In genomic region chr21:42097860-42098259, GRCh38 we compare ENCODE assay signal across 1 cellular context.
TF ChIP-seq lines count a peak whose summit lies in the region.

No MANE protein-coding gene starts in this region.

TF ChIP-seq in HEK293, 187 proteins besides CTCF, POLR2A, EP300 and RAD21 (continued from another document and continues in another):
- TF ChIP-seq, protein P1, sequence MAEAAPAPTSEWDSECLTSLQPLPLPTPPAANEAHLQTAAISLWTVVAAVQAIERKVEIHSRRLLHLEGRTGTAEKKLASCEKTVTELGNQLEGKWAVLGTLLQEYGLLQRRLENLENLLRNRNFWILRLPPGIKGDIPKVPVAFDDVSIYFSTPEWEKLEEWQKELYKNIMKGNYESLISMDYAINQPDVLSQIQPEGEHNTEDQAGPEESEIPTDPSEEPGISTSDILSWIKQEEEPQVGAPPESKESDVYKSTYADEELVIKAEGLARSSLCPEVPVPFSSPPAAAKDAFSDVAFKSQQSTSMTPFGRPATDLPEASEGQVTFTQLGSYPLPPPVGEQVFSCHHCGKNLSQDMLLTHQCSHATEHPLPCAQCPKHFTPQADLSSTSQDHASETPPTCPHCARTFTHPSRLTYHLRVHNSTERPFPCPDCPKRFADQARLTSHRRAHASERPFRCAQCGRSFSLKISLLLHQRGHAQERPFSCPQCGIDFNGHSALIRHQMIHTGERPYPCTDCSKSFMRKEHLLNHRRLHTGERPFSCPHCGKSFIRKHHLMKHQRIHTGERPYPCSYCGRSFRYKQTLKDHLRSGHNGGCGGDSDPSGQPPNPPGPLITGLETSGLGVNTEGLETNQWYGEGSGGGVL (tag by site-specific recombination; IDR thresholded peaks at IDR 0.05), result no peak
- TF ChIP-seq SP7 (tag by site-specific recombination; IDR thresholded peaks at IDR 0.05), result peak; percentile 82
- TF ChIP-seq, protein P2, sequence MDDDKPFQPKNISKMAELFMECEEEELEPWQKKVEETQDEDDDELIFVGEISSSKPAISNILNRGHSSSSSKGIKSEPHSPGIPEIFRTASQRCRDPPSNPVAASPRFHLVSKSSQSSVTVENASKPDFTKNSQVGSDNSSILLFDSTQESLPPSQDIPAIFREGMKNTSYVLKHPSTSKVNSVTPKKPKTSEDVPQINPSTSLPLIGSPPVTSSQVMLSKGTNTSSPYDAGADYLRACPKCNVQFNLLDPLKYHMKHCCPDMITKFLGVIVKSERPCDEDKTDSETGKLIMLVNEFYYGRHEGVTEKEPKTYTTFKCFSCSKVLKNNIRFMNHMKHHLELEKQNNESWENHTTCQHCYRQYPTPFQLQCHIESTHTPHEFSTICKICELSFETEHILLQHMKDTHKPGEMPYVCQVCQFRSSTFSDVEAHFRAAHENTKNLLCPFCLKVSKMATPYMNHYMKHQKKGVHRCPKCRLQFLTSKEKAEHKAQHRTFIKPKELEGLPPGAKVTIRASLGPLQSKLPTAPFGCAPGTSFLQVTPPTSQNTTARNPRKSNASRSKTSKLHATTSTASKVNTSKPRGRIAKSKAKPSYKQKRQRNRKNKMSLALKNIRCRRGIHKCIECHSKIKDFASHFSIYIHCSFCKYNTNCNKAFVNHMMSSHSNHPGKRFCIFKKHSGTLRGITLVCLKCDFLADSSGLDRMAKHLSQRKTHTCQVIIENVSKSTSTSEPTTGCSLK (tag by site-specific recombination; IDR thresholded peaks at IDR 0.05), result no peak
- no peak for TF ChIP-seq ZNF169 (tag by site-specific recombination; IDR thresholded peaks at IDR 0.05)
- no peak for TF ChIP-seq ZNF555 (tag by site-specific recombination; conservative IDR thresholded peaks at IDR 0.05)
- peak; percentile 72; the same call in 1 of the 2 replicates for TF ChIP-seq ZNF558 (tag by site-specific recombination; IDR thresholded peaks at IDR 0.05)
- TF ChIP-seq ZNF26 (tag by site-specific recombination; IDR thresholded peaks at IDR 0.05), result no peak
- TF ChIP-seq ZBTB10 (tag by site-specific recombination; IDR thresholded peaks at IDR 0.05), result no peak
- peak; percentile 40; the same call in 1 of the 2 replicates for TF ChIP-seq ZBTB8A (tag by site-specific recombination; IDR thresholded peaks at IDR 0.05)
- no peak for TF ChIP-seq HOXD13 (CRISPR knock-in tag; IDR thresholded peaks at IDR 0.05; ENCODE audit: borderline replicate concordance)
- TF ChIP-seq SETDB1 (IDR thresholded peaks at IDR 0.05; ENCODE audit: insufficient read length, low read length), result no peak
- no peak for TF ChIP-seq ATF2 (tag by site-specific recombination; IDR thresholded peaks at IDR 0.05; ENCODE audit: low read depth)
- TF ChIP-seq REPIN1 (tag by site-specific recombination; IDR thresholded peaks at IDR 0.05; ENCODE audit: low read depth), result no peak
- TF ChIP-seq KLF1 (tag by site-specific recombination; IDR thresholded peaks at IDR 0.05), result no peak
- TF ChIP-seq ZNF76 (tag by site-specific recombination; IDR thresholded peaks at IDR 0.05; ENCODE audit: borderline replicate concordance, low read depth), result no peak
- no peak for TF ChIP-seq ZNF768 (tag by site-specific recombination; IDR thresholded peaks at IDR 0.05)
- TF ChIP-seq ZNF626 (tag by site-specific recombination; IDR thresholded peaks at IDR 0.05), result no peak
- no peak for TF ChIP-seq SALL2 (tag by site-specific recombination; IDR thresholded peaks at IDR 0.05; ENCODE audit: borderline replicate concordance)
- no peak for TF ChIP-seq ZNF138 (tag by site-specific recombination; IDR thresholded peaks at IDR 0.05; ENCODE audit: borderline replicate concordance)
- TF ChIP-seq ZNF433 (tag by site-specific recombination; IDR thresholded peaks at IDR 0.05; ENCODE audit: low read depth), result no peak
- TF ChIP-seq ZNF600 (tag by site-specific recombination; IDR thresholded peaks at IDR 0.05), result peak; percentile 80
- peak; percentile 78; the same call in 1 of the 2 replicates for TF ChIP-seq TSHZ1 (tag by site-specific recombination; IDR thresholded peaks at IDR 0.05; ENCODE audit: borderline replicate concordance)
- TF ChIP-seq ZNF248 (tag by site-specific recombination; IDR thresholded peaks at IDR 0.05), result no peak
- no peak for TF ChIP-seq ZNF311 (tag by site-specific recombination; IDR thresholded peaks at IDR 0.05; ENCODE audit: borderline replicate concordance)
- no peak for TF ChIP-seq ZNF792 (tag by site-specific recombination; IDR thresholded peaks at IDR 0.05)
- TF ChIP-seq OSR2 (tag by site-specific recombination; IDR thresholded peaks at IDR 0.05), result peak; percentile 84
- TF ChIP-seq ZBTB17 (tag by site-specific recombination; IDR thresholded peaks at IDR 0.05), result peak; percentile 94
- TF ChIP-seq, protein P3, sequence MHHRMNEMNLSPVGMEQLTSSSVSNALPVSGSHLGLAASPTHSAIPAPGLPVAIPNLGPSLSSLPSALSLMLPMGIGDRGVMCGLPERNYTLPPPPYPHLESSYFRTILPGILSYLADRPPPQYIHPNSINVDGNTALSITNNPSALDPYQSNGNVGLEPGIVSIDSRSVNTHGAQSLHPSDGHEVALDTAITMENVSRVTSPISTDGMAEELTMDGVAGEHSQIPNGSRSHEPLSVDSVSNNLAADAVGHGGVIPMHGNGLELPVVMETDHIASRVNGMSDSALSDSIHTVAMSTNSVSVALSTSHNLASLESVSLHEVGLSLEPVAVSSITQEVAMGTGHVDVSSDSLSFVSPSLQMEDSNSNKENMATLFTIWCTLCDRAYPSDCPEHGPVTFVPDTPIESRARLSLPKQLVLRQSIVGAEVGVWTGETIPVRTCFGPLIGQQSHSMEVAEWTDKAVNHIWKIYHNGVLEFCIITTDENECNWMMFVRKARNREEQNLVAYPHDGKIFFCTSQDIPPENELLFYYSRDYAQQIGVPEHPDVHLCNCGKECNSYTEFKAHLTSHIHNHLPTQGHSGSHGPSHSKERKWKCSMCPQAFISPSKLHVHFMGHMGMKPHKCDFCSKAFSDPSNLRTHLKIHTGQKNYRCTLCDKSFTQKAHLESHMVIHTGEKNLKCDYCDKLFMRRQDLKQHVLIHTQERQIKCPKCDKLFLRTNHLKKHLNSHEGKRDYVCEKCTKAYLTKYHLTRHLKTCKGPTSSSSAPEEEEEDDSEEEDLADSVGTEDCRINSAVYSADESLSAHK (tag by site-specific recombination; IDR thresholded peaks at IDR 0.05), result no peak
- no peak for TF ChIP-seq ZNF350 (tag by site-specific recombination; IDR thresholded peaks at IDR 0.05)
- no peak for TF ChIP-seq ZNF146 (tag by site-specific recombination; IDR thresholded peaks at IDR 0.05)
- no peak for TF ChIP-seq ZNF391 (tag by site-specific recombination; IDR thresholded peaks at IDR 0.05; ENCODE audit: borderline replicate concordance, low read depth)
- TF ChIP-seq ZNF354C (tag by site-specific recombination; IDR thresholded peaks at IDR 0.05; ENCODE audit: borderline replicate concordance, low read depth), result no peak
- TF ChIP-seq ZNF449 (tag by site-specific recombination; IDR thresholded peaks at IDR 0.05), result no peak
- peak; percentile 38; the same call in 1 of the 2 replicates for TF ChIP-seq ZBTB21 (tag by site-specific recombination; IDR thresholded peaks at IDR 0.05)
- TF ChIP-seq, protein P4, sequence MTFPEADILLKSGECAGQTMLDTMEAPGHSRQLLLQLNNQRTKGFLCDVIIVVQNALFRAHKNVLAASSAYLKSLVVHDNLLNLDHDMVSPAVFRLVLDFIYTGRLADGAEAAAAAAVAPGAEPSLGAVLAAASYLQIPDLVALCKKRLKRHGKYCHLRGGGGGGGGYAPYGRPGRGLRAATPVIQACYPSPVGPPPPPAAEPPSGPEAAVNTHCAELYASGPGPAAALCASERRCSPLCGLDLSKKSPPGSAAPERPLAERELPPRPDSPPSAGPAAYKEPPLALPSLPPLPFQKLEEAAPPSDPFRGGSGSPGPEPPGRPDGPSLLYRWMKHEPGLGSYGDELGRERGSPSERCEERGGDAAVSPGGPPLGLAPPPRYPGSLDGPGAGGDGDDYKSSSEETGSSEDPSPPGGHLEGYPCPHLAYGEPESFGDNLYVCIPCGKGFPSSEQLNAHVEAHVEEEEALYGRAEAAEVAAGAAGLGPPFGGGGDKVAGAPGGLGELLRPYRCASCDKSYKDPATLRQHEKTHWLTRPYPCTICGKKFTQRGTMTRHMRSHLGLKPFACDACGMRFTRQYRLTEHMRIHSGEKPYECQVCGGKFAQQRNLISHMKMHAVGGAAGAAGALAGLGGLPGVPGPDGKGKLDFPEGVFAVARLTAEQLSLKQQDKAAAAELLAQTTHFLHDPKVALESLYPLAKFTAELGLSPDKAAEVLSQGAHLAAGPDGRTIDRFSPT (tag by site-specific recombination; IDR thresholded peaks at IDR 0.05), result no peak
- TF ChIP-seq SCRT1 (tag by site-specific recombination; IDR thresholded peaks at IDR 0.05; ENCODE audit: borderline replicate concordance), result no peak
- TF ChIP-seq ZNF140 (tag by site-specific recombination; IDR thresholded peaks at IDR 0.05), result no peak
- no peak for TF ChIP-seq RBAK (tag by site-specific recombination; IDR thresholded peaks at IDR 0.05)
- TF ChIP-seq BCL11A (tag by site-specific recombination; IDR thresholded peaks at IDR 0.05; ENCODE audit: low read depth), result no peak
- TF ChIP-seq GLI2 (tag by site-specific recombination; IDR thresholded peaks at IDR 0.05; ENCODE audit: borderline replicate concordance, low read depth), result no peak
- peak; percentile 77 for TF ChIP-seq ZNF629 (tag by site-specific recombination; IDR thresholded peaks at IDR 0.05)
- no peak for TF ChIP-seq ZNF211 (tag by site-specific recombination; IDR thresholded peaks at IDR 0.05; ENCODE audit: low read depth)
- no peak for TF ChIP-seq ZNF501 (tag by site-specific recombination; IDR thresholded peaks at IDR 0.05)
- peak; percentile 86 for TF ChIP-seq FEZF1 (tag by site-specific recombination; IDR thresholded peaks at IDR 0.05)
- TF ChIP-seq GLIS2 (tag by site-specific recombination; IDR thresholded peaks at IDR 0.05), result no peak
